9 cellular contexts compared by ENCODE assay signal in the genomic region with DNA sequence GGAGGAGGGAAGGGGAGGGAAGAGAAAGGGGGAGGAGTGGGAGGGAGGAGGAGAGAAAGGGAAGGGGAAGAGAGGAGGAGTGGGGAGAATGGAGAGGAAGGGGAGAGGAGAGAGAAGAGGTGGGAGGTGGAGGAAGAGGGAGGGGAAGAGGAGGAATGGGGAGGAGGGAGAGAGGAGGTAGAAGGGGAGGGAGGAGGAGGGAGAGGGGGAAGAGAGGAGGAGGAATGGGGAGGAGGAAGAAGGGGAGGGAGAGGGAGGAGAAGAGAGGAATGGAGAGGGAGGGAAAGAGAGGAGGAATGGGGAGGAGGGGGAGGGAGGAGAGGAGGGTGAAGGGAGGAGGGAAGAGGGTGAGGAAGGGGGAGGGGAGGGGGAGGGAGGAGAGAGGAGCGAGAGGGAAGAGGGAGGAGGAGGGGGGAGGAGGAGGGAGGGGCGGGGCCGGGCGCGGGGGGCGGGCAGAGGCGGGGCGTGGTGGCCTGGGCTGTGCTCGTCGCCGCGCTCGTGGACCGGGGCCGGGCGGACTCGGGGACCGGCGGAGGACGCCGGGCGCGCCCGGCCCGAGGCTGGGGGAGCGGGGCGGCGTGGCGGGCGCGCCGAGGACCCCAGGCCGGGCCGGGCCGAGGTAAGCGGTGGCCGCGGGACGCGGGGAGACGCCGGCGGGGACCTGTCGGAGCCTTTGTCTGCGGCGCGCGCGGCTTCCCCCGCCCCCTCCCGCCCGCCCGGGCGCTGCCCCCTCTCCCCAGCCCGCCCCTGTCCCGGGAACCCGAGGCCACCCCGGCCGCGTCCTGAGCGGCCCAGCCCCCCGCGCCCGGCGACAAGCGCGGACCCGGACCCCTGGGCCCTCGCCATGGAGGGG. TPM values are rescaled to one million over a fixed set of nuclear protein-coding genes. Genes with fewer than 3 reads are reported as not detected.
A peak's percentile ranks its signal among the peaks of the same experiment; 100 is the strongest.
DNase-seq lines count a peak whose midpoint lies in the region; ATAC-seq and TF ChIP-seq lines count a peak whose summit lies in the region.
"Had no signal": no experiment of that assay in that cellular context is flagged by ENCODE, and none has a peak within 500 bp of the region (broad histone marks: within the 10 kb centered on the region; RNA-seq: fewer than 3 reads in every experiment).

A gene with protein sequence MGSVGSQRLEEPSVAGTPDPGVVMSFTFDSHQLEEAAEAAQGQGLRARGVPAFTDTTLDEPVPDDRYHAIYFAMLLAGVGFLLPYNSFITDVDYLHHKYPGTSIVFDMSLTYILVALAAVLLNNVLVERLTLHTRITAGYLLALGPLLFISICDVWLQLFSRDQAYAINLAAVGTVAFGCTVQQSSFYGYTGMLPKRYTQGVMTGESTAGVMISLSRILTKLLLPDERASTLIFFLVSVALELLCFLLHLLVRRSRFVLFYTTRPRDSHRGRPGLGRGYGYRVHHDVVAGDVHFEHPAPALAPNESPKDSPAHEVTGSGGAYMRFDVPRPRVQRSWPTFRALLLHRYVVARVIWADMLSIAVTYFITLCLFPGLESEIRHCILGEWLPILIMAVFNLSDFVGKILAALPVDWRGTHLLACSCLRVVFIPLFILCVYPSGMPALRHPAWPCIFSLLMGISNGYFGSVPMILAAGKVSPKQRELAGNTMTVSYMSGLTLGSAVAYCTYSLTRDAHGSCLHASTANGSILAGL (plus strand): TSS at position 480 of the 853 bp plus-strand sequence. CDS start 4,874 bp downstream, outside the sequence.

- DNase-seq in NCI-H1092 (lab: John Stamatoyannopoulos, UW) (peak; percentile 26), NCI-H1092 treated with DMSO at 0.1 percent for 48 hours (lab: John Stamatoyannopoulos, UW) (no peak), NCI-H2171 treated with DMSO at 0.1 percent for 48 hours (lab: John Stamatoyannopoulos, UW) (peak; percentile 34), colonic mucosa (peak; percentile 58), mesenteric fat pad (ENCODE audit: low spot score) (no peak), tibial artery (no peak), NCI-H446 treated with DMSO at 0.1 percent for 48 hours (lab: John Stamatoyannopoulos, UW) (no peak)

- H3K4me1 ChIP-seq in colonic mucosa (no peaks in the 10 kb centered on the region), tibial artery (peaks cover 0 to 23% (median 14%) of the 10 kb centered on the region in 4 donors)

- H3K9ac ChIP-seq in colonic mucosa (ENCODE audit: low read depth in 2 of 2, low read length in 2 of 2) = peak within 1 kb of the TSS in 1 of 2 donors; percentile 24

- TF ChIP-seq CTCF in colonic mucosa (IDR thresholded peaks at IDR 0.05) (no peak), tibial artery (IDR thresholded peaks at IDR 0.05) (no peak)

- intact Hi-C loops in colonic mucosa (cut with DNase I) = no loop called here
- intact Hi-C loops in tibial artery (cut with DNase I; ENCODE audit: low total_unique reads) = no loop called here

- no peaks in the 10 kb centered on the region for H3K36me3 ChIP-seq in colonic mucosa
- H3K36me3 ChIP-seq in tibial artery = no peaks in the 10 kb centered on the region

- H3K9me3 ChIP-seq in colonic mucosa (no peaks in the 10 kb centered on the region), tibial artery (no peaks in the 10 kb centered on the region)

- H3K27me3 ChIP-seq in colonic mucosa (no peaks in the 10 kb centered on the region), tibial artery (peaks cover 0 to 29% of the 10 kb centered on the region in 2 donors)

- ATAC-seq in GM19467 (IDR thresholded peaks at IDR 0.05; ENCODE audit: unreplicated experiment) = no peak

- H3K4me3 ChIP-seq in colonic mucosa (peak within 1 kb of the TSS; percentile 38), tibial artery (peak within 1 kb of the TSS; percentile 44 to 55)

- H3K27ac ChIP-seq in colonic mucosa (no peak within 1 kb of the TSS), tibial artery (no peak within 1 kb of the TSS)
- H3K27ac ChIP-seq: C4-2B had no signal

RNA-seq across cellular contexts. Expression of the gene that starts here (rescaled TPM):
- total RNA-seq in colonic mucosa (10 to 100 TPM in 1 of 2 donors, 1 to 10 TPM in 1; 4.6 to 20.7 TPM), mesenteric fat pad (38.2 TPM)

Comparison
In these comparisons a context has a peak if more than half of its experiments do, and no peak if none do; other contexts are left out.
1. DNase-seq: peak in NCI-H1092 (single experiment), NCI-H2171 treated with DMSO at 0.1 percent for 48 hours (single experiment) and colonic mucosa (single experiment); none in NCI-H1092 treated with DMSO at 0.1 percent for 48 hours (single experiment), mesenteric fat pad (single experiment), tibial artery (0 of 2) and NCI-H446 treated with DMSO at 0.1 percent for 48 hours (single experiment).